Comparison of ENCODE assay signal across 8 cellular contexts in genomic region chr19:40662925-40663711, GRCh38. TPM values are rescaled to one million over a fixed set of nuclear protein-coding genes. Genes with fewer than 3 reads are reported as not detected.
A peak's percentile ranks its signal among the peaks of the same experiment; 100 is the strongest.
DNase-seq lines count a peak whose midpoint lies in the region; ATAC-seq and TF ChIP-seq lines count a peak whose summit lies in the region.

No MANE protein-coding gene starts in this region.

- POLR2A ChIA-PET in AG04450 (lab: Yijun Ruan, JAX): interaction anchor here (0.5 to 2.3 kb wide), 21 partner anchors 9 to 1225 kb away, joined by 3 to 38 read pairs (median 5); partner anchors contain the start of genes ACTMAP, COQ8B, EGLN2 and ITPKC
- POLR2A ChIA-PET in activated CD4-positive, alpha-beta T cell treated with anti-CD3 and anti-CD28 coated beads for 36 hours (lab: Charles Lee): interaction anchor here (0.6 to 1.0 kb wide), 2 partner anchors 85 to 87 kb away, joined by 3 to 4 read pairs; partner anchors contain the start of genes ACTMAP and SNRPA

- peak overlapping the region; percentile 77 for H3K27ac Mint-ChIP-seq in activated CD4-positive, alpha-beta T cell treated with anti-CD3 and anti-CD28 coated beads for 36 hours
- peak overlapping the region; percentile 90 for H3K27ac Mint-ChIP-seq in chondrocyte (ENCODE audit: unreplicated experiment)

- intact Hi-C loops in activated CD4-positive, alpha-beta T cell treated with anti-CD3 and anti-CD28 coated beads for 36 hours (cut with DNase I, micrococcal nuclease): loop anchor here (1.0 to 10.0 kb wide), 14 partner anchors 27 to 482 kb away; partner anchors contain the start of genes ACTMAP (in 2 of the 2), NUMBL (in 2 of the 2), COQ8B (in 1 of the 2) and ITPKC (in 1 of the 2)

- H3K9me3 Mint-ChIP-seq in activated CD4-positive, alpha-beta T cell treated with anti-CD3 and anti-CD28 coated beads for 36 hours (ENCODE audit: low read depth): no peaks in the 10 kb centered on the region
- H3K9me3 Mint-ChIP-seq in chondrocyte (ENCODE audit: low read depth): no peaks in the 10 kb centered on the region

- H3K36me3 Mint-ChIP-seq in activated CD4-positive, alpha-beta T cell treated with anti-CD3 and anti-CD28 coated beads for 36 hours (ENCODE audit: low read depth): peaks cover 4% of the 10 kb centered on the region
- peaks cover 5% of the 10 kb centered on the region for H3K36me3 Mint-ChIP-seq in chondrocyte (ENCODE audit: low read depth)

- DNase-seq in AG04450 (ENCODE audit: low read depth, low spot score) (peak; percentile 79), NCI-H2227 treated with DMSO at 0.1 percent for 48 hours (lab: John Stamatoyannopoulos, UW) (peak; percentile 96), chondrocyte (ENCODE audit: low spot score) (no peak)
- peak; percentile 96 for DNase-seq in activated CD4-positive, alpha-beta T cell treated with anti-CD3 and anti-CD28 coated beads for 36 hours
- peak; percentile 81 to 90 for DNase-seq in stimulated activated CD4-positive, alpha-beta T cell treated with anti-CD3 and anti-CD28 coated beads, Interleukin-15, amount 100 ng/mL, for 48 hours (ENCODE audit: low read depth in 2 of 2)

- peak overlapping the region; percentile 66 for H3K4me3 Mint-ChIP-seq in activated CD4-positive, alpha-beta T cell treated with anti-CD3 and anti-CD28 coated beads for 36 hours
- H3K4me3 Mint-ChIP-seq in chondrocyte (ENCODE audit: unreplicated experiment): peak overlapping the region; percentile 78

- H3K4me1 Mint-ChIP-seq in activated CD4-positive, alpha-beta T cell treated with anti-CD3 and anti-CD28 coated beads for 36 hours: peaks cover 19% of the 10 kb centered on the region
- peaks cover 19% of the 10 kb centered on the region for H3K4me1 Mint-ChIP-seq in chondrocyte (ENCODE audit: low read depth)

- H3K27ac ChIP-seq in AG04450 (ENCODE audit: low read depth, low read length) (peak overlapping the region; percentile 91), layer of hippocampus (ENCODE audit: low read depth, low read length) (peak overlapping the region; percentile 87)

- ATAC-seq in GM18868 (IDR thresholded peaks at IDR 0.05; ENCODE audit: unreplicated experiment): peak; percentile 83
- peak; percentile 75 for ATAC-seq in HG03108 (IDR thresholded peaks at IDR 0.05; ENCODE audit: unreplicated experiment)
- peak; percentile 81 for ATAC-seq in activated CD4-positive, alpha-beta T cell treated with anti-CD3 and anti-CD28 coated beads for 36 hours

- no peaks in the 10 kb centered on the region for H3K27me3 ChIP-seq in AG04450 (ENCODE audit: control insufficient read depth, insufficient read depth, low read length)
- H3K27me3 ChIP-seq in layer of hippocampus (ENCODE audit: control insufficient read depth, insufficient read depth, low read length): no peaks in the 10 kb centered on the region

- CTCF ChIA-PET in AG04450 (lab: Charles Lee): interaction anchor here (0.6 to 2.9 kb wide), 19 partner anchors 10 to 482 kb away, joined by 3 to 15 read pairs (median 4); partner anchors contain the start of genes ACTMAP and EGLN2
- CTCF ChIA-PET in activated CD4-positive, alpha-beta T cell treated with anti-CD3 and anti-CD28 coated beads for 36 hours (lab: Charles Lee): interaction anchor here (0.6 to 6.4 kb wide), 19 partner anchors 28 to 566 kb away, joined by 3 to 50 read pairs (median 3); partner anchors contain the start of genes ACTMAP and EGLN2

- no peaks in the 10 kb centered on the region for H3K27me3 Mint-ChIP-seq in activated CD4-positive, alpha-beta T cell treated with anti-CD3 and anti-CD28 coated beads for 36 hours
- H3K27me3 Mint-ChIP-seq in chondrocyte (ENCODE audit: low read depth): no peaks in the 10 kb centered on the region

- H3K9me3 ChIP-seq in AG04450 (ENCODE audit: control insufficient read depth, insufficient read depth, low read length): no peaks in the 10 kb centered on the region; the same call in 1 of the 2 replicates

- peak overlapping the region; percentile 61 for H3K4me3 ChIP-seq in AG04450 (ENCODE audit: low read depth, low read length)

- TF ChIP-seq CTCF in AG04450 (IDR thresholded peaks at IDR 0.05; ENCODE audit: low read depth, low read length) (peak; percentile 86; the same call in 1 of the 2 replicates), chondrocyte (IDR thresholded peaks at IDR 0.05) (peak; percentile 100)

RNA-seq across cellular contexts. Expression of gene NUMBL, which starts 27.3 kb away (rescaled TPM):
- polyA plus RNA-seq in AG04450 (2011; rRNA removed): 29.4 and 30.9 TPM in 2 replicates
- polyA minus RNA-seq in AG04450 (2011; rRNA and poly(A)+ RNA removed): 25.0 and 30.6 TPM in 2 replicates
- 10 to 100 TPM; 11.6 to 18.0 TPM for total RNA-seq in activated CD4-positive, alpha-beta T cell treated with anti-CD3 and anti-CD28 coated beads for 36 hours
- total RNA-seq in chondrocyte: 104 to 121 TPM (median 117 TPM) in 3 replicates

RNA-seq across cellular contexts. Expression of gene COQ8B, which starts 53.6 kb away (rescaled TPM):
- polyA plus RNA-seq in AG04450 (2011; rRNA removed): 16.0 and 20.2 TPM in 2 replicates
- 18.9 and 20.5 TPM in 2 replicates for polyA minus RNA-seq in AG04450 (2011; rRNA and poly(A)+ RNA removed)
- 10 to 100 TPM; 21.2 to 29.9 TPM for total RNA-seq in activated CD4-positive, alpha-beta T cell treated with anti-CD3 and anti-CD28 coated beads for 36 hours
- total RNA-seq in chondrocyte: 26.8 to 36.8 TPM (median 29.7 TPM) in 3 replicates

RNA-seq across cellular contexts. Expression of gene ITPKC, which starts 53.8 kb away (rescaled TPM):
- 8.9 and 11.6 TPM in 2 replicates for polyA plus RNA-seq in AG04450 (2011; rRNA removed)
- polyA minus RNA-seq in AG04450 (2011; rRNA and poly(A)+ RNA removed): 12.7 and 17.0 TPM in 2 replicates
- 1 to 10 TPM; 4.6 to 5.6 TPM for total RNA-seq in activated CD4-positive, alpha-beta T cell treated with anti-CD3 and anti-CD28 coated beads for 36 hours
- total RNA-seq in chondrocyte: 12.2 to 16.5 TPM (median 16.4 TPM) in 3 replicates
